Comparison of ENCODE assay signal across 25 cellular contexts in genomic region chr7:44471850-44472249, GRCh38. TPM values are rescaled to one million over a fixed set of nuclear protein-coding genes. Genes with fewer than 3 reads are reported as not detected.
A peak's percentile ranks its signal among the peaks of the same experiment; 100 is the strongest.
DNase-seq lines count a peak whose midpoint lies in the region; ATAC-seq and TF ChIP-seq lines count a peak whose summit lies in the region.
"Had no signal": no experiment of that assay in that cellular context is flagged by ENCODE, and none has a peak within 500 bp of the region (broad histone marks: within the 10 kb centered on the region; RNA-seq: fewer than 3 reads in every experiment).

No MANE protein-coding gene starts in this region.

- peaks cover 36% of the 10 kb centered on the region for H3K4me1 ChIP-seq in GM23248 (ENCODE audit: insufficient read depth)

- ATAC-seq in T-helper 17 cell (no peak), GM18858 (IDR thresholded peaks at IDR 0.05; ENCODE audit: unreplicated experiment) (no peak), GM19452 (IDR thresholded peaks at IDR 0.05; ENCODE audit: unreplicated experiment) (no peak), GM21786 (IDR thresholded peaks at IDR 0.05; ENCODE audit: unreplicated experiment) (no peak)
- ATAC-seq: esophagus mucosa, gastroesophageal sphincter, Right ventricle myocardium inferior had no signal

- H3K4me1 Mint-ChIP-seq in T-helper 17 cell, result peaks cover 37% of the 10 kb centered on the region

- peaks cover 100% of the 10 kb centered on the region for H3K79me2 ChIP-seq in GM23248 (ENCODE audit: insufficient read depth)

- H3K27ac Mint-ChIP-seq in T-helper 17 cell, result peak overlapping the region; percentile 39
- H3K27ac Mint-ChIP-seq: activated CD4-positive, alpha-beta memory T cell treated with anti-CD3 and anti-CD28 coated beads, Interleukin-2, amount 10 ng/mL, durations not matched to agents 7 days and 5 days; CD4-positive, alpha-beta T cell had no signal

- H3K36me3 Mint-ChIP-seq in T-helper 17 cell (ENCODE audit: low read depth), result peaks cover 9% of the 10 kb centered on the region

- H3K4me2 ChIP-seq in GM23248 (ENCODE audit: unreplicated experiment), result no peak overlapping the region

- WGBS in GM23248 (ENCODE audit: low coverage in 1 of 2, low lambda C conversion rate in 2 of 2, missing lambda C conversion rate in 2 of 2), 2 experiments, result 81 to 94% methylated on average over 3 of the region's 3 CpGs

- peaks cover 8% of the 10 kb centered on the region for H3K36me3 ChIP-seq in GM23248 (ENCODE audit: low read depth)

- no peaks in the 10 kb centered on the region for H3K27me3 ChIP-seq in GM23248 (replicated peaks; ENCODE audit: insufficient read depth)
- H3K27me3 ChIP-seq: gastroesophageal sphincter, testis, vagina had no signal

- H3K9me3 ChIP-seq in GM23248 (ENCODE audit: low read depth) (no peaks in the 10 kb centered on the region), T-helper 17 cell (ENCODE audit: control insufficient read depth, low read length, poor library complexity, severe bottlenecking) (no peaks in the 10 kb centered on the region)
- H3K9me3 ChIP-seq: gastroesophageal sphincter, testis, vagina had no signal

- no peak for TF ChIP-seq CTCF in AG10803 (conservative IDR thresholded peaks at IDR 0.05; ENCODE audit: low read length)

- H3K27ac ChIP-seq in GM23248, result no peak overlapping the region
- H3K27ac ChIP-seq: gastroesophageal sphincter, testis, vagina had no signal

- DNase-seq in AG10803 (ENCODE audit: low read depth) (peak; percentile 32), GM23248 (peak; percentile 19), T-helper 17 cell (no peak), kidney tubule cell (ENCODE audit: low spot score) (peak; percentile 31), anterior cingulate cortex (lab: John Stamatoyannopoulos, UW) (no peak)
- DNase-seq: activated CD4-positive, alpha-beta memory T cell treated with anti-CD3 and anti-CD28 coated beads, Interleukin-2, amount 10 ng/mL, durations not matched to agents 7 days and 5 days; activated CD4-positive, CD25-positive, alpha-beta regulatory T cell; activated gamma-delta T cell; activated T-cell treated with anti-CD3 and anti-CD28 coated beads for 4 hours; CD4-positive, alpha-beta T cell; effector memory CD4-positive, alpha-beta T cell; NCI-H1417 treated with DMSO at 0.1 percent for 48 hours; OCI-M1; stimulated activated CD4-positive, alpha-beta T cell treated with anti-CD3 and anti-CD28 coated beads, Interleukin-2, amount 100 ng/mL, for 48 hours; stimulated activated naive CD4-positive, alpha-beta T cell; T-helper 9 cell; testis had no signal

- no peaks in the 10 kb centered on the region for H3K9me2 ChIP-seq in GM23248 (ENCODE audit: insufficient read depth)

- no peaks in the 10 kb centered on the region for H4K20me1 ChIP-seq in GM23248 (ENCODE audit: insufficient read depth)

- no peak overlapping the region for H3K9ac ChIP-seq in GM23248

- H2AFZ ChIP-seq in GM23248, result no peak overlapping the region

- in situ Hi-C loops in GM23248 (cut with MboI), result no loop called here

- no peak overlapping the region for H3K4me3 ChIP-seq in AG10803 (ENCODE audit: low read length)
- H3K4me3 ChIP-seq in GM23248, result no peak overlapping the region
- H3K4me3 ChIP-seq: gastroesophageal sphincter, lung, testis, vagina had no signal

- H3K27me3 Mint-ChIP-seq in T-helper 17 cell, result no peaks in the 10 kb centered on the region
- H3K27me3 Mint-ChIP-seq: activated CD4-positive, alpha-beta memory T cell treated with anti-CD3 and anti-CD28 coated beads, Interleukin-2, amount 10 ng/mL, durations not matched to agents 7 days and 5 days; CD4-positive, alpha-beta T cell had no signal

- H3K4me3 Mint-ChIP-seq in T-helper 17 cell, result no peak overlapping the region
- H3K4me3 Mint-ChIP-seq: activated CD4-positive, alpha-beta memory T cell treated with anti-CD3 and anti-CD28 coated beads, Interleukin-2, amount 10 ng/mL, durations not matched to agents 7 days and 5 days; CD4-positive, alpha-beta T cell had no signal

- peaks cover 22% of the 10 kb centered on the region; the same call in 1 of the 2 replicates for H3F3A ChIP-seq in GM23248 (ENCODE audit: insufficient read depth)

RNA-seq across cellular contexts. Expression of gene NUDCD3, which starts 18.6 kb away (rescaled TPM):
- 49.2 and 56.7 TPM in 2 replicates for total RNA-seq in GM23248 (2014; rRNA removed; shearing (Covaris generic))
- 79.1 and 82.4 TPM in 2 replicates for polyA plus RNA-seq in GM23248 (2016; fragmentation: Nextera tagmentation; extraction: Ambion mirVana)
- 10 to 100 TPM; 61.4 to 69.2 TPM for total RNA-seq in T-helper 17 cell

Comparison
In these comparisons a context has a peak if more than half of its experiments do, and no peak if none do; other contexts are left out.
1. DNase-seq: peak in AG10803 (single experiment), GM23248 (single experiment) and kidney tubule cell (single experiment); none in T-helper 17 cell (0 of 3) and anterior cingulate cortex (0 of 58).